In the genomic region with DNA sequence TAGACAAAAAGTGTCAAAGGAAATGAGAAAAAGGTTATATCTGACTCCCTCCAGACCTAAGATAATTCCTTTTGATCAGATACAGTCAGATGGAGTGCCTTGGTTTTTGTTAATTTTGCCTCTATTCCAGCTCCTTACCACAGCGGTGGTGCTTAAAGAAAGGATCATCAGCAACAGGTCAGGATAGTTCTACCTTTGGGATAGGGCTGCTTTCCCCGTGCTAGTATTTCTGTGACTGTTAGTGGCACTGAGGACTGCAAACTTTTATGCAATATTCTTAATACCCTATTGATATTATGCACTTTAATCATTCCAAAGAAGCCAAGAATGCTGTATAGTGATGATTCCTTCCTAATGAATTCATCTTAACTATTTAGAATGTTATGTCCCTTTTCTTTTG, we compare ENCODE assay signal across 15 cellular contexts. TPM values are rescaled to one million over a fixed set of nuclear protein-coding genes. Genes with fewer than 3 reads are reported as not detected.
DNase-seq lines count a peak whose midpoint lies in the region; ATAC-seq, FAIRE-seq and TF ChIP-seq lines count a peak whose summit lies in the region.
"Had no signal": no experiment of that assay in that cellular context is flagged by ENCODE, and none has a peak within 500 bp of the region (broad histone marks: within the 10 kb centered on the region; RNA-seq: fewer than 3 reads in every experiment).

No MANE protein-coding gene starts in this region.

- H3K27me3 ChIP-seq in CD4-positive, alpha-beta T cell (ENCODE audit: control insufficient read depth, insufficient read depth, low read length): no peaks in the 10 kb centered on the region
- H3K27me3 ChIP-seq in PC-9 (ENCODE audit: insufficient read depth, low read depth) (no peaks in the 10 kb centered on the region), PC-3 (ENCODE audit: low read length) (no peaks in the 10 kb centered on the region)

- 78% methylated on average over 2 of the region's 2 CpGs for WGBS in A549 (ENCODE audit: missing lambda C conversion rate)

- TF ChIP-seq CTCF in A549 (IDR thresholded peaks at IDR 0.05) (no peak), PC-9 (conservative IDR thresholded peaks at IDR 0.05) (no peak), progenitor cell of endocrine pancreas (IDR thresholded peaks at IDR 0.05; ENCODE audit: unreplicated experiment) (no peak), PC-3 (conservative IDR thresholded peaks at IDR 0.05; ENCODE audit: low read depth, low read length) (no peak)
- no peak for TF ChIP-seq CTCF in CD4-positive, alpha-beta T cell (IDR thresholded peaks at IDR 0.05)

- H3K9me2 ChIP-seq in PC-9 (ENCODE audit: insufficient read depth) (no peaks in the 10 kb centered on the region), PC-3 (replicated peaks; ENCODE audit: low read length) (no peaks in the 10 kb centered on the region)

- peaks cover 30% of the 10 kb centered on the region for H3K36me3 Mint-ChIP-seq in CD4-positive, alpha-beta T cell (ENCODE audit: low read depth)
- H3K36me3 Mint-ChIP-seq in progenitor cell of endocrine pancreas (ENCODE audit: insufficient read depth): peaks cover 3% of the 10 kb centered on the region

- peak overlapping the region; percentile 10 for H3K27ac Mint-ChIP-seq in CD4-positive, alpha-beta T cell
- H3K27ac Mint-ChIP-seq in progenitor cell of endocrine pancreas: peak overlapping the region; percentile 87

- no peak overlapping the region for H3K27ac ChIP-seq in A549
- H3K27ac ChIP-seq in CD4-positive, alpha-beta T cell (ENCODE audit: low read depth, low read length): no peak overlapping the region
- H3K27ac ChIP-seq in PC-9: 0 out of 2 replicates have a peak overlapping the region, but pooled peaks have one; percentile 27
- H3K27ac ChIP-seq in PC-3 (ENCODE audit: low read length): no peak overlapping the region
- H3K27ac ChIP-seq: C4-2B, GM23248 had no signal

- no peak overlapping the region for H3K4me3 Mint-ChIP-seq in CD4-positive, alpha-beta T cell
- H3K4me3 Mint-ChIP-seq in progenitor cell of endocrine pancreas (ENCODE audit: low read depth): no peak overlapping the region
- H3K4me3 Mint-ChIP-seq: CD4-positive, alpha-beta memory T cell had no signal

- DNase-seq in A549 (ENCODE audit: low read depth in 1 of 2, low spot score in 1 of 2): no peak
- no peak for DNase-seq in CD4-positive, alpha-beta T cell
- DNase-seq in PC-9: no peak
- DNase-seq in progenitor cell of endocrine pancreas (ENCODE audit: low spot score, unreplicated experiment): no peak
- DNase-seq in PC-3: no peak
- no peak for DNase-seq in dedifferentiated amniotic fluid mesenchymal stem cell (ENCODE audit: extremely low spot score)
- DNase-seq: ACHN; CD4-positive, alpha-beta memory T cell; DMS153; DMS79; GM23248 had no signal

- BruUV-seq in PC-9 (replicated peaks; lab: Mats Ljungman, UMichigan) (no TSS peak), PC-3 (replicated peaks; lab: Mats Ljungman, UMichigan) (no TSS peak)

- POLR2A ChIA-PET in A549 (lab: Yijun Ruan, JAX) (no interaction called here), PC-9 (lab: Charles Lee; ENCODE audit: unreplicated experiment) (no interaction called here), PC-3 (lab: Charles Lee; ENCODE audit: unreplicated experiment) (no interaction called here)
- POLR2A ChIA-PET in CD4-positive, alpha-beta T cell (lab: Charles Lee): interaction anchor here (1.5 kb wide), 1 partner anchor 25 kb away, joined by 4 read pairs; a partner anchor contains a TSS

- intact Hi-C loops in CD4-positive, alpha-beta T cell (cut with DNase I, micrococcal nuclease): no loop called here
- intact Hi-C loops in PC-9 (cut with micrococcal nuclease; ENCODE audit: unreplicated experiment): no loop called here
- intact Hi-C loops in PC-3 (cut with micrococcal nuclease): no loop called here

- H3K4me3 ChIP-seq in A549 (no peak overlapping the region), PC-9 (no peak overlapping the region), PC-3 (ENCODE audit: low read length) (no peak overlapping the region)
- H3K4me3 ChIP-seq: GM12878, GM23248, HAP-1, K562 had no signal

- no peak for TF ChIP-seq POLR2A in A549 (IDR thresholded peaks at IDR 0.05; ENCODE audit: low read length)

- FAIRE-seq in A549 (lab: Jason Lieb, UNC): no peak
- FAIRE-seq: GM12878 had no signal

- no peaks in the 10 kb centered on the region for H3K9me3 Mint-ChIP-seq in CD4-positive, alpha-beta T cell
- H3K9me3 Mint-ChIP-seq in progenitor cell of endocrine pancreas (ENCODE audit: low read depth): no peaks in the 10 kb centered on the region
- H3K9me3 Mint-ChIP-seq: CD4-positive, alpha-beta memory T cell had no signal

- H3K27me3 Mint-ChIP-seq in CD4-positive, alpha-beta T cell: no peaks in the 10 kb centered on the region
- H3K27me3 Mint-ChIP-seq in progenitor cell of endocrine pancreas: no peaks in the 10 kb centered on the region
- H3K27me3 Mint-ChIP-seq: CD4-positive, alpha-beta memory T cell had no signal

- H4K20me1 ChIP-seq in PC-9 (ENCODE audit: insufficient read depth) (peaks cover 32% of the 10 kb centered on the region), PC-3 (ENCODE audit: low read length) (no peaks in the 10 kb centered on the region)

- H3K9me3 ChIP-seq in A549 (no peaks in the 10 kb centered on the region), PC-9 (ENCODE audit: insufficient read depth, low read depth) (no peaks in the 10 kb centered on the region), PC-3 (ENCODE audit: low read length) (no peaks in the 10 kb centered on the region)
- H3K9me3 ChIP-seq in CD4-positive, alpha-beta T cell (ENCODE audit: control insufficient read depth, low read length): no peaks in the 10 kb centered on the region
- H3K9me3 ChIP-seq: HAP-1 had no signal

- H3K4me1 Mint-ChIP-seq in CD4-positive, alpha-beta T cell (ENCODE audit: low read depth): no peaks in the 10 kb centered on the region
- peaks cover 14% of the 10 kb centered on the region for H3K4me1 Mint-ChIP-seq in progenitor cell of endocrine pancreas (ENCODE audit: low read depth)

- H2AFZ ChIP-seq in PC-9 (no peak overlapping the region), PC-3 (ENCODE audit: low read length) (no peak overlapping the region)
- H2AFZ ChIP-seq: GM23248 had no signal

- TF ChIP-seq EP300 in A549 (IDR thresholded peaks at IDR 0.05): no peak

- H3K79me2 ChIP-seq in PC-9 (ENCODE audit: low read depth) (0 out of 2 replicates have a peak, but pooled peaks cover 19% of the 10 kb centered on the region), PC-3 (ENCODE audit: low read length) (no peaks in the 10 kb centered on the region)

- TF ChIP-seq RAD21 in A549 (conservative IDR thresholded peaks at IDR 0.05 in 1 of 2, IDR thresholded peaks at IDR 0.05 in 1 of 2): no peak

- H3K36me3 ChIP-seq in PC-9 (ENCODE audit: low read depth) (peaks cover 20% of the 10 kb centered on the region; the same call in 1 of the 2 replicates), PC-3 (ENCODE audit: low read depth, low read length) (peaks cover 13% of the 10 kb centered on the region; the same call in 1 of the 2 replicates)

- H3K4me1 ChIP-seq in A549 (peaks cover 32% of the 10 kb centered on the region), PC-9 (replicated peaks; ENCODE audit: insufficient read depth) (peaks cover 11% of the 10 kb centered on the region), PC-3 (ENCODE audit: insufficient read depth, low read length) (peaks cover 7% of the 10 kb centered on the region)
- H3K4me1 ChIP-seq: HAP-1 had no signal

- ATAC-seq in A549: peak in 1 of 2 experiments; percentile 9; a peak in 2 of 6 replicates
- ATAC-seq in CD4-positive, alpha-beta T cell (ENCODE audit: poor library complexity): no peak
- ATAC-seq in PC-3: no peak
- ATAC-seq: GM12878, K562 had no signal

- H3K4me2 ChIP-seq in A549 (no peak overlapping the region), PC-9 (no peak overlapping the region), PC-3 (ENCODE audit: low read length) (no peak overlapping the region)

- no peak overlapping the region for H3K9ac ChIP-seq in PC-3 (ENCODE audit: low read length)
- H3K9ac ChIP-seq: GM23248 had no signal

- CTCF ChIA-PET in A549 (lab: Yijun Ruan, JAX): interaction anchor here (2.7 to 3.9 kb wide), 2 partner anchors 8 to 305 kb away, joined by 9 to 24 read pairs; no protein-coding TSS in a partner anchor
- CTCF ChIA-PET in CD4-positive, alpha-beta T cell (lab: Charles Lee): no interaction called here
- CTCF ChIA-PET in PC-9 (lab: Charles Lee): no interaction called here
- CTCF ChIA-PET in PC-3 (lab: Charles Lee): no interaction called here

- peaks cover 76% of the 10 kb centered on the region for H3F3A ChIP-seq in PC-9 (ENCODE audit: insufficient read depth, low read depth)
- no peaks in the 10 kb centered on the region for H3F3A ChIP-seq in PC-3 (ENCODE audit: low read length, unreplicated experiment)

TF ChIP-seq in A549, 52 proteins besides CTCF, POLR2A, EP300 and RAD21:
- 0 out of 2 replicates have a peak, but pooled peaks have one; percentile 17 for TF ChIP-seq TFCP2L1 (CRISPR knock-in tag; IDR thresholded peaks at IDR 0.05)
- TF ChIP-seq PHF8 (IDR thresholded peaks at IDR 0.05; ENCODE audit: borderline replicate concordance, low read depth): no peak
- TF ChIP-seq MYC (IDR thresholded peaks at IDR 0.05; ENCODE audit: borderline replicate concordance, low read length): no peak

RNA-seq across cellular contexts. Expression of a gene that starts 24.5 kb away (rescaled TPM):
- 1,834 and 2,226 TPM in 2 replicates for polyA plus RNA-seq in A549 (2011; rRNA removed)
- 1,879 and 2,170 TPM in 2 replicates for polyA plus RNA-seq in A549 (2012; cell fraction: cytosol; rRNA removed)
- 1,128 and 1,581 TPM in 2 replicates for polyA plus RNA-seq in A549 (2012; cell fraction: nucleus; rRNA removed)
- polyA plus RNA-seq in A549 (2017; fragmentation: RNase III; extraction: RNeasy Plus Mini Kit Qiagen cat#74134 plus additional on column Dnase treatment): 2,775 to 2,908 TPM (median 2,777 TPM) in 3 replicates
- 822 and 1,005 TPM in 2 replicates for polyA minus RNA-seq in A549 (2011; rRNA and poly(A)+ RNA removed)
- total RNA-seq in CD4-positive, alpha-beta T cell: under 1 TPM; 0.25 to 0.80 TPM
- total RNA-seq in PC-9 (2021): 837 and 853 TPM in 2 replicates
- 175 and 183 TPM in 2 replicates for total RNA-seq in progenitor cell of endocrine pancreas
- total RNA-seq in PC-3 (2014; rRNA removed): 193 and 251 TPM in 2 replicates

RNA-seq across cellular contexts. Expression of a gene that starts 52.9 kb away (rescaled TPM):
- polyA plus RNA-seq in A549 (2011; rRNA removed): 120 and 134 TPM in 2 replicates
- polyA plus RNA-seq in A549 (2012; cell fraction: cytosol; rRNA removed): 164 and 165 TPM in 2 replicates
- polyA plus RNA-seq in A549 (2012; cell fraction: nucleus; rRNA removed): 135 and 142 TPM in 2 replicates
- 111 to 123 TPM (median 116 TPM) in 3 replicates for polyA plus RNA-seq in A549 (2017; fragmentation: RNase III; extraction: RNeasy Plus Mini Kit Qiagen cat#74134 plus additional on column Dnase treatment)
- 93.6 and 122 TPM in 2 replicates for polyA minus RNA-seq in A549 (2011; rRNA and poly(A)+ RNA removed)
- total RNA-seq in CD4-positive, alpha-beta T cell: 10 to 100 TPM; 31.0 to 33.9 TPM
- 66.9 and 93.2 TPM in 2 replicates for total RNA-seq in PC-9 (2021)
- 56.1 and 60.4 TPM in 2 replicates for total RNA-seq in progenitor cell of endocrine pancreas
- 31.9 and 45.1 TPM in 2 replicates for total RNA-seq in PC-3 (2014; rRNA removed)

Comparison
In these comparisons a context has a peak if more than half of its experiments do, and no peak if none do; other contexts are left out.
1. RNA of a gene that starts 24.5 kb away (total RNA-seq): 837 to 853 TPM in PC-9, 193 to 251 TPM in PC-3 and 175 to 183 TPM in progenitor cell of endocrine pancreas; 0.25 to 0.80 TPM in CD4-positive, alpha-beta T cell; every median in the first group is over 10 times any median in the second.